In genomic region chr14:34018564-34019244, GRCh38 we compare ENCODE assay signal across 8 cellular contexts.
A peak's percentile ranks its signal among the peaks of the same experiment; 100 is the strongest.
DNase-seq lines count a peak whose midpoint lies in the region; ATAC-seq and TF ChIP-seq lines count a peak whose summit lies in the region.

No MANE protein-coding gene starts in this region.

- H3K27me3 Mint-ChIP-seq in activated CD4-positive, alpha-beta T cell treated with anti-CD3 and anti-CD28 coated beads for 36 hours: no peaks in the 10 kb centered on the region
- peaks cover 12% of the 10 kb centered on the region for H3K27me3 Mint-ChIP-seq in nephron progenitor cell (ENCODE audit: low read depth, poor library complexity)

- CTCF ChIA-PET in activated CD4-positive, alpha-beta T cell treated with anti-CD3 and anti-CD28 coated beads for 36 hours (lab: Charles Lee): interaction anchor here (1.4 kb wide), 1 partner anchor 178 kb away, joined by 3 read pairs; no protein-coding TSS in a partner anchor

- DNase-seq in activated CD4-positive, alpha-beta T cell treated with anti-CD3 and anti-CD28 coated beads for 36 hours: peak; percentile 22
- DNase-seq in activated CD4-positive, alpha-beta T cell treated with anti-CD3 and anti-CD28 coated beads for 1 hour: no peak
- DNase-seq in LHCN-M2 (ENCODE audit: low read depth) (peak; percentile 33), coronary artery (ENCODE audit: low spot score) (no peak), skeletal muscle cell (ENCODE audit: low read depth) (no peak), kidney tubule cell (ENCODE audit: low spot score) (no peak), HK-2 (ENCODE audit: unreplicated experiment) (no peak), nephron progenitor cell (no peak)

- no peaks in the 10 kb centered on the region for H3K36me3 Mint-ChIP-seq in activated CD4-positive, alpha-beta T cell treated with anti-CD3 and anti-CD28 coated beads for 36 hours (ENCODE audit: low read depth)
- no peaks in the 10 kb centered on the region for H3K36me3 Mint-ChIP-seq in nephron progenitor cell (ENCODE audit: low read depth)

- H3K4me1 Mint-ChIP-seq in activated CD4-positive, alpha-beta T cell treated with anti-CD3 and anti-CD28 coated beads for 36 hours: peaks cover 14% of the 10 kb centered on the region
- peaks cover 26% of the 10 kb centered on the region for H3K4me1 Mint-ChIP-seq in nephron progenitor cell

- intact Hi-C loops in activated CD4-positive, alpha-beta T cell treated with anti-CD3 and anti-CD28 coated beads for 36 hours (cut with DNase I, micrococcal nuclease): loop anchor here in 1 of 2 experiments (2.0 kb wide), 1 partner anchor 20 kb away; no protein-coding TSS in a partner anchor

- H3K27ac Mint-ChIP-seq in activated CD4-positive, alpha-beta T cell treated with anti-CD3 and anti-CD28 coated beads for 36 hours: peak overlapping the region; percentile 83
- no peak overlapping the region for H3K27ac Mint-ChIP-seq in nephron progenitor cell

- TF ChIP-seq CTCF in coronary artery (IDR thresholded peaks at IDR 0.05) (no peak), nephron progenitor cell (IDR thresholded peaks at IDR 0.05) (no peak)

- ATAC-seq in activated CD4-positive, alpha-beta T cell treated with anti-CD3 and anti-CD28 coated beads for 36 hours: peak; percentile 59

- H3K27ac ChIP-seq in coronary artery: peak overlapping the region in 1 of 2 donors; percentile 53

- H3K9me3 Mint-ChIP-seq in activated CD4-positive, alpha-beta T cell treated with anti-CD3 and anti-CD28 coated beads for 36 hours (ENCODE audit: low read depth): no peaks in the 10 kb centered on the region
- H3K9me3 Mint-ChIP-seq in nephron progenitor cell: no peaks in the 10 kb centered on the region

- H3K4me3 Mint-ChIP-seq in activated CD4-positive, alpha-beta T cell treated with anti-CD3 and anti-CD28 coated beads for 36 hours: peak overlapping the region; percentile 67
- H3K4me3 Mint-ChIP-seq in nephron progenitor cell: no peak overlapping the region

- POLR2A ChIA-PET in activated CD4-positive, alpha-beta T cell treated with anti-CD3 and anti-CD28 coated beads for 36 hours (lab: Charles Lee): no interaction called here

- H3K4me3 ChIP-seq in coronary artery (peak overlapping the region; percentile 56), skeletal muscle cell (ENCODE audit: low read depth, low read length) (peak overlapping the region; percentile 27)

Comparison
In these comparisons a context has a peak if more than half of its experiments do, and no peak if none do; other contexts are left out.
1. DNase-seq: peak in activated CD4-positive, alpha-beta T cell treated with anti-CD3 and anti-CD28 coated beads for 36 hours (single experiment) and LHCN-M2 (single experiment); none in activated CD4-positive, alpha-beta T cell treated with anti-CD3 and anti-CD28 coated beads for 1 hour (single experiment), coronary artery (single experiment), skeletal muscle cell (single experiment), kidney tubule cell (single experiment), HK-2 (single experiment) and nephron progenitor cell (single experiment).